8 cellular contexts compared by ENCODE assay signal in genomic region chr18:46281185-46282176, GRCh38.
A peak's percentile ranks its signal among the peaks of the same experiment; 100 is the strongest.
DNase-seq lines count a peak whose midpoint lies in the region; ATAC-seq and TF ChIP-seq lines count a peak whose summit lies in the region.

No MANE protein-coding gene starts in this region.

- no peak for TF ChIP-seq POLR2A in breast epithelium (IDR thresholded peaks at IDR 0.05)

- H3K27ac ChIP-seq in VCaP (no peak overlapping the region), breast epithelium (no peak overlapping the region)

- no peaks in the 10 kb centered on the region for H3K9me3 ChIP-seq in breast epithelium

- ATAC-seq in Right ventricle myocardium inferior, result peak; percentile 79
- peak; percentile 66 for ATAC-seq in HG02938 (IDR thresholded peaks at IDR 0.05; ENCODE audit: unreplicated experiment)

- H3K36me3 ChIP-seq in breast epithelium, result no peaks in the 10 kb centered on the region

- H3K4me1 ChIP-seq in breast epithelium, result no peaks in the 10 kb centered on the region

- H3K4me3 ChIP-seq in breast epithelium, result no peak overlapping the region

- intact Hi-C loops in Right ventricle myocardium inferior (cut with DNase I) (loop anchor here (1.0 to 10.0 kb wide), 4 partner anchors 143 to 376 kb away; partner anchors contain the start of gene LOXHD1), cardiac septum (cut with DNase I) (loop anchor here (1.0 to 5.0 kb wide), 4 partner anchors 109 to 376 kb away; partner anchors contain the start of gene LOXHD1), breast epithelium (cut with DNase I; ENCODE audit: low total_unique reads) (no loop called here)

- DNase-seq in Right ventricle myocardium inferior (ENCODE audit: missing footprints) (peak; percentile 78), cardiac septum (ENCODE audit: low spot score) (no peak), NCI-H2107 treated with DMSO at 0.1 percent for 48 hours (lab: John Stamatoyannopoulos, UW; ENCODE audit: unreplicated experiment) (peak; percentile 75), breast epithelium (ENCODE audit: low spot score in 2 of 2) (peak; percentile 66 to 77), islet precursor cell (peak; percentile 89)
- DNase-seq in stimulated activated CD4-positive, alpha-beta T cell treated with anti-CD3 and anti-CD28 coated beads, Interleukin-1b, Interleukin-23, amount 100 ng/mL, for 48 hours, result peak; percentile 55

- H3K27me3 ChIP-seq in breast epithelium, result no peaks in the 10 kb centered on the region

- peak; percentile 95 for TF ChIP-seq CTCF in VCaP (conservative IDR thresholded peaks at IDR 0.05)
- TF ChIP-seq CTCF in breast epithelium (IDR thresholded peaks at IDR 0.05), result peak; percentile 59 to 93 (median 82)
